In the genomic region with DNA sequence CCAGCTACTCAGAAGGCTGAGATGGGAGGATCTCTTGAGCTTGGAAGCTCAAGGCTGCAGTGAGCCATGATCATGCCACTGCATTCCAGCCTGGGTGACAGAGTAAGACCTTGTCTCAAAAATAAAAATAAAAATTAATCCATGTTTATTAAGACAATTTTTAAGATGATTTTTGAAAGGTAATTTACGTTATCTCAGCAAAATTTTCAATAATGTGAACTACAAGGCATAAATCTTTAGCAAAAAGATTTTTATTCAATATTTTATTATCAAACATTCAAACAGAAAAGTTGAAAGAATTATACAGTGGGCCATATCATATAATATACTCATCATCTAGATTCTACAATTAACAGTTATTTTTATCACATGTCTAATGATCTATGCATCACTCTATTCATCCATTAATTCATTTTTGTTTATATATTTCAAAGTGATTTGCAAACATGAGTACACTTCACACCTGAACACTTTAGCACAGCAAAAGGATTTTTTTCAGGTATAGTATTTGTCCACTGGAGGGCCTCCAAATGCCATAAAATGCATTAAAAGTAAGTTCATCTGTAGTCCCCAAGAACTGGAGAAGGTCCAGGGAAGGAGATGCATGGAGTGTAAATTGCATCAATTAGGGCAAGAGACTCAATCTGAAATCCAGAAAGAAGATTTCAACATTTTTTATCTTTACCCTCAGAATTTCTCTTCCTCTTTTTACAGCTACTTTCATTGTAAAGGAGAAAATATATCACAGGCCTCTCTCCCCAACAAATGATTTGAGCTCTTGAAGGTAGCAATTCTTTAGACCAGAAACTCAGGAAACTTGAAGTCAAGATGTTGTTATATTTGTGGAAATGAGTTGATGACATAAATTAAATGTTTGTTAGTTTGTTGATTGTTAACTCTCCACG, we compare ENCODE assay signal across 8 cellular contexts. TPM values are rescaled to one million over a fixed set of nuclear protein-coding genes. Genes with fewer than 3 reads are reported as not detected.
A peak's percentile ranks its signal among the peaks of the same experiment; 100 is the strongest.
DNase-seq lines count a peak whose midpoint lies in the region; ATAC-seq and TF ChIP-seq lines count a peak whose summit lies in the region.

No MANE protein-coding gene starts in this region.

- CTCF ChIA-PET in Caco-2 (lab: Charles Lee): interaction anchor here (0.8 to 1.3 kb wide), 6 partner anchors 8 to 275 kb away, joined by 3 to 4 read pairs (median 3); a partner anchor contains a TSS

- H3K9me3 ChIP-seq in Caco-2 (no peaks in the 10 kb centered on the region), T-helper 17 cell (ENCODE audit: control insufficient read depth, low read length, poor library complexity, severe bottlenecking) (no peaks in the 10 kb centered on the region), gastrocnemius medialis (no peaks in the 10 kb centered on the region), aorta (ENCODE audit: control insufficient read depth, low read length) (no peaks in the 10 kb centered on the region)

- H3K36me3 Mint-ChIP-seq in Caco-2 (ENCODE audit: insufficient read depth, unreplicated experiment) (peaks cover 32% of the 10 kb centered on the region), T-helper 17 cell (ENCODE audit: low read depth) (no peaks in the 10 kb centered on the region)

- no peak overlapping the region for H3K27ac Mint-ChIP-seq in Caco-2 (ENCODE audit: unreplicated experiment)
- H3K27ac Mint-ChIP-seq in T-helper 17 cell: no peak overlapping the region

- intact Hi-C loops in Caco-2 (cut with micrococcal nuclease; ENCODE audit: unreplicated experiment): loop anchor here (1.0 to 10.0 kb wide), 5 partner anchors 39 to 367 kb away; a partner anchor contains a TSS
- intact Hi-C loops in gastrocnemius medialis (cut with DNase I; ENCODE audit: low total_unique reads): loop anchor here (2.0 to 5.0 kb wide), 2 partner anchors 101 to 245 kb away; no protein-coding TSS in a partner anchor
- intact Hi-C loops in aorta (cut with DNase I): loop anchor here in 1 of 2 donors (10.0 kb wide), 1 partner anchor 287 kb away; no protein-coding TSS in a partner anchor

- DNase-seq in Caco-2: peak in 1 of 2 experiments; percentile 59
- DNase-seq in NCI-H1436 (lab: John Stamatoyannopoulos, UW): peak; percentile 23
- no peak for DNase-seq in T-helper 17 cell
- peak in 1 of 2 donors; percentile 23 for DNase-seq in foreskin keratinocyte
- DNase-seq in gastrocnemius medialis: no peak
- DNase-seq in aorta: no peak

- no peaks in the 10 kb centered on the region for H3K27me3 ChIP-seq in Caco-2 (replicated peaks; ENCODE audit: control insufficient read depth, insufficient read depth, low read length)
- H3K27me3 ChIP-seq in foreskin keratinocyte: no peaks in the 10 kb centered on the region
- no peaks in the 10 kb centered on the region for H3K27me3 ChIP-seq in gastrocnemius medialis
- no peaks in the 10 kb centered on the region for H3K27me3 ChIP-seq in aorta (ENCODE audit: control insufficient read depth in 1 of 2, insufficient read depth in 2 of 2, low read length in 1 of 2)

- 89 to 90% methylated on average over 2 of the region's 2 CpGs for WGBS in aorta, 2 donors

- H3K27me3 Mint-ChIP-seq in Caco-2 (ENCODE audit: insufficient read depth, unreplicated experiment): no peaks in the 10 kb centered on the region
- H3K27me3 Mint-ChIP-seq in T-helper 17 cell: no peaks in the 10 kb centered on the region

- H3K4me1 Mint-ChIP-seq in Caco-2 (ENCODE audit: low read depth, unreplicated experiment): peaks cover 19% of the 10 kb centered on the region
- H3K4me1 Mint-ChIP-seq in T-helper 17 cell: peaks cover under 1% of the 10 kb centered on the region

- TF ChIP-seq POLR2A in gastrocnemius medialis (IDR thresholded peaks at IDR 0.05): no peak

- in situ Hi-C loops in gastrocnemius medialis (cut with MboI; ENCODE audit: low sequenced_read_pairs in 4 of 4): loop anchor here in 2 of 4 donors (10.0 to 25.0 kb wide), 2 partner anchors 97 to 255 kb away; no protein-coding TSS in a partner anchor

- H3K9me3 Mint-ChIP-seq in Caco-2 (ENCODE audit: unreplicated experiment): no peaks in the 10 kb centered on the region

- H3K36me3 ChIP-seq in Caco-2 (ENCODE audit: control insufficient read depth, insufficient read depth, low read length): no peaks in the 10 kb centered on the region
- H3K36me3 ChIP-seq in gastrocnemius medialis: no peaks in the 10 kb centered on the region
- no peaks in the 10 kb centered on the region for H3K36me3 ChIP-seq in aorta (ENCODE audit: control insufficient read depth in 1 of 2, insufficient read depth in 2 of 2, low read length in 1 of 2)

- H3K4me1 ChIP-seq in Caco-2: peaks cover 10% of the 10 kb centered on the region; the same call in 1 of the 2 replicates
- H3K4me1 ChIP-seq in foreskin keratinocyte: no peaks in the 10 kb centered on the region
- H3K4me1 ChIP-seq in gastrocnemius medialis: no peaks in the 10 kb centered on the region
- H3K4me1 ChIP-seq in aorta (ENCODE audit: control insufficient read depth in 1 of 2, insufficient read depth in 2 of 2, low read length in 2 of 2): no peaks in the 10 kb centered on the region

- H3K4me3 Mint-ChIP-seq in Caco-2 (ENCODE audit: unreplicated experiment) (no peak overlapping the region), T-helper 17 cell (no peak overlapping the region)

- peak; percentile 80 for ATAC-seq in GM19438 (IDR thresholded peaks at IDR 0.05; ENCODE audit: low read depth, unreplicated experiment)
- ATAC-seq in T-helper 17 cell: peak; percentile 65
- peak; percentile 42 for ATAC-seq in foreskin keratinocyte
- ATAC-seq in gastrocnemius medialis: peak in 1 of 2 donors; percentile 74
- ATAC-seq in GM19397 (IDR thresholded peaks at IDR 0.05; ENCODE audit: unreplicated experiment): no peak
- no peak for ATAC-seq in aorta (ENCODE audit: low FRiP score)

- TF ChIP-seq CTCF in Caco-2 (IDR thresholded peaks at IDR 0.05; ENCODE audit: insufficient read depth in 1 of 2, low read depth in 1 of 2, low read length in 1 of 2, severe bottlenecking in 1 of 2, unreplicated experiment in 1 of 2) (peak; percentile 64 to 72), foreskin keratinocyte (conservative IDR thresholded peaks at IDR 0.05) (peak; percentile 81), gastrocnemius medialis (IDR thresholded peaks at IDR 0.05 in 4 of 5, conservative IDR thresholded peaks at IDR 0.05 in 1 of 5) (peak; percentile 14 to 66 (median 40))

- H3K4me3 ChIP-seq in Caco-2 (ENCODE audit: low read depth, low read length) (no peak overlapping the region), gastrocnemius medialis (no peak overlapping the region), aorta (ENCODE audit: low read length in 2 of 2) (no peak overlapping the region)

- H3K27ac ChIP-seq in foreskin keratinocyte: no peak overlapping the region
- no peak overlapping the region for H3K27ac ChIP-seq in gastrocnemius medialis
- H3K27ac ChIP-seq in aorta (ENCODE audit: low read depth in 1 of 2, low read length in 2 of 2): no peak overlapping the region

- POLR2A ChIA-PET in Caco-2 (lab: Charles Lee): no interaction called here

- BruUV-seq in Caco-2 (replicated peaks; lab: Mats Ljungman, UMichigan): no TSS peak

RNA-seq across cellular contexts. Expression of a gene that starts 38.6 kb away (rescaled TPM):
- total RNA-seq in Caco-2 (2022) (21.4 and 25.3 TPM in 2 replicates), T-helper 17 cell (10 to 100 TPM; 19.6 to 20.6 TPM), foreskin keratinocyte (16.6 and 19.5 TPM in 2 replicates), gastrocnemius medialis (10 to 100 TPM in 1 of 4 donors, 1 to 10 TPM in 3; 5.1 to 11.7 (median 8.7) TPM), aorta (10 to 100 TPM; 19.7 to 25.4 TPM)
- polyA plus RNA-seq in foreskin keratinocyte (4.6 and 5.3 TPM in 2 replicates), aorta (10 to 100 TPM in 1 of 2 donors, 1 to 10 TPM in 1; 3.0 to 12.5 TPM)

Comparison
In these comparisons a context has a peak if more than half of its experiments do, and no peak if none do; other contexts are left out.
1. ATAC-seq: peak in GM19438 (single experiment), T-helper 17 cell (single experiment) and foreskin keratinocyte (single experiment); none in GM19397 (single experiment) and aorta (single experiment).
2. Peak in every context shown above with its lines, with median percentiles within 50 percentile points of each other: CTCF ChIP-seq.